ENCODE assay signal across 1 cellular context in the genomic region with DNA sequence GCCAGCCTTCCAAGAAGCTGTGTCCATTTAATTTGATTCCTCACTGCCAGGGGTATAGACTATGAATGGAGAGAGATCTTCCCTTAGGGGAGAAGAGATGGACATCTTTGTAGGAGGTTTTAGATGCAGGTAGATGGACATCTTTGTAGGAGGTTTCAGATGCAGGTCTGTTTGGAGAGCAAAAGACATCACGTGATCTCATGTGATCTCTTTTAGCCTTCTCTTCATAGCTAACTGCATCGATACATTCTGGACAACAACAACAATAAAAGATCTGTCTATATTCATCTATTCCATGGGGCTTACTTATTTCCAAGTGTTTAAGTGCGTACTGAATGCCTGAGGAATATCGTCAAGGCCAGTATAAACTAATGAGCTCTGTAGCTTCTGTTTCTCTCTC.
TF ChIP-seq lines count a peak whose summit lies in the region.

No MANE protein-coding gene starts in this region.

TF ChIP-seq in HepG2, 621 proteins besides CTCF, POLR2A, EP300 and RAD21 (continued from another document):
- TF ChIP-seq, protein P1, sequence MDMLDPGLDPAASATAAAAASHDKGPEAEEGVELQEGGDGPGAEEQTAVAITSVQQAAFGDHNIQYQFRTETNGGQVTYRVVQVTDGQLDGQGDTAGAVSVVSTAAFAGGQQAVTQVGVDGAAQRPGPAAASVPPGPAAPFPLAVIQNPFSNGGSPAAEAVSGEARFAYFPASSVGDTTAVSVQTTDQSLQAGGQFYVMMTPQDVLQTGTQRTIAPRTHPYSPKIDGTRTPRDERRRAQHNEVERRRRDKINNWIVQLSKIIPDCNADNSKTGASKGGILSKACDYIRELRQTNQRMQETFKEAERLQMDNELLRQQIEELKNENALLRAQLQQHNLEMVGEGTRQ (IDR thresholded peaks at IDR 0.05; ENCODE audit: low read depth, low read length) = peak; percentile 86
- TF ChIP-seq, protein P1 (CRISPR knock-in tag; IDR thresholded peaks at IDR 0.05; ENCODE audit: borderline replicate concordance) = no peak
